ENCODE assay signal across 14 cellular contexts in the genomic region with DNA sequence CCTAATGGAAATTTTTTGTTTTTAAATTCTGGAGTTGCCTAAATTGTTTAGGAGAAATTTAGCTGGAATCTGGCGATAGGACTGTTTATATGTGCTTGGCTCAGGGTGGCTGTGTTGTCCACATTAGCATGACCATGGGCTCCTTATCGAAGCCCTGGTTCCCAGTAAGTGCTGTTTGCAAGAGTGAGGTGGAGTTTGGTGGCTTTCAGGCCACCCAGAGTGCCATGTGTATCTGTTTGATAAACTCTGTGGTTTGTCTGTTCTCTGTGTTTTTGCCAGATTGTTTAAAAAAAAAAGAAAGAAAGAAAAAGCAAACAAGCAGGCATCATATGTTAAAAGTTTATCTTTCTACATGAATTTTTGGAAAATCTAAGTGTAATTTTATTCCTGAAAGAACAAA. TPM values are rescaled to one million over a fixed set of nuclear protein-coding genes. Genes with fewer than 3 reads are reported as not detected.
DNase-seq lines count a peak whose midpoint lies in the region; ATAC-seq, FAIRE-seq and TF ChIP-seq lines count a peak whose summit lies in the region.
"Had no signal": no experiment of that assay in that cellular context is flagged by ENCODE, and none has a peak within 500 bp of the region (broad histone marks: within the 10 kb centered on the region; RNA-seq: fewer than 3 reads in every experiment).

No MANE protein-coding gene starts in this region.

- H2AFZ ChIP-seq in neural progenitor cell (replicated peaks) = no peak overlapping the region

- peak overlapping the region; percentile 74 for H3K4me3 Mint-ChIP-seq in CD8-positive, alpha-beta T cell
- H3K4me3 Mint-ChIP-seq in immature natural killer cell (peak overlapping the region; percentile 60 to 84 (median 81)), neural progenitor cell (no peak overlapping the region)
- H3K4me3 Mint-ChIP-seq: activated CD4-positive, alpha-beta memory T cell treated with anti-CD3 and anti-CD28 coated beads, Interleukin-2, amount 10 ng/mL, durations not matched to agents 7 days and 5 days had no signal

- intact Hi-C loops in CD8-positive, alpha-beta T cell (cut with DNase I, micrococcal nuclease) = loop anchor here in 1 of 2 experiments (5.0 kb wide), 1 partner anchor 49 kb away; no protein-coding TSS in a partner anchor

- H3K27ac Mint-ChIP-seq in CD8-positive, alpha-beta T cell = peak overlapping the region; percentile 72
- H3K27ac Mint-ChIP-seq in immature natural killer cell (peak overlapping the region in 5 of 6 donors; percentile 20 to 84 (median 60)), neural progenitor cell (no peak overlapping the region)
- H3K27ac Mint-ChIP-seq: activated CD4-positive, alpha-beta memory T cell treated with anti-CD3 and anti-CD28 coated beads, Interleukin-2, amount 10 ng/mL, durations not matched to agents 7 days and 5 days had no signal

- peak; percentile 11 for FAIRE-seq in GM19239 (lab: Jason Lieb, UNC)

- H3K79me2 ChIP-seq in neural progenitor cell (ENCODE audit: low read depth) = peaks cover 48% of the 10 kb centered on the region

- POLR2A ChIA-PET in CD8-positive, alpha-beta T cell (lab: Charles Lee) = interaction anchor here (0.6 to 1.1 kb wide), 3 partner anchors 15 to 224 kb away, joined by 3 to 6 read pairs (median 4); no protein-coding TSS in a partner anchor

- peaks cover 27% of the 10 kb centered on the region for H3K36me3 Mint-ChIP-seq in CD8-positive, alpha-beta T cell
- peaks cover 0 to 7% (median 6%) of the 10 kb centered on the region in 3 donors for H3K36me3 Mint-ChIP-seq in immature natural killer cell
- no peaks in the 10 kb centered on the region for H3K36me3 Mint-ChIP-seq in neural progenitor cell

- no peaks in the 10 kb centered on the region for H3K27me3 Mint-ChIP-seq in CD8-positive, alpha-beta T cell (ENCODE audit: low read depth)
- H3K27me3 Mint-ChIP-seq in immature natural killer cell (ENCODE audit: low read depth in 3 of 3) (peaks cover 0 to 2% (median 0%) of the 10 kb centered on the region in 3 donors), neural progenitor cell (ENCODE audit: insufficient read depth, low read depth) (no peaks in the 10 kb centered on the region)
- H3K27me3 Mint-ChIP-seq: activated CD4-positive, alpha-beta memory T cell treated with anti-CD3 and anti-CD28 coated beads, Interleukin-2, amount 10 ng/mL, durations not matched to agents 7 days and 5 days had no signal

- H3K4me1 ChIP-seq in CD8-positive, alpha-beta T cell (ENCODE audit: insufficient read depth, low read length) = peaks cover 73% of the 10 kb centered on the region
- peaks cover 0 to 46% of the 10 kb centered on the region in 2 donors for H3K4me1 ChIP-seq in right atrium auricular region
- peaks cover 11% of the 10 kb centered on the region for H3K4me1 ChIP-seq in neural progenitor cell
- H3K4me1 ChIP-seq: breast epithelium had no signal

- H3F3A ChIP-seq in neural progenitor cell (ENCODE audit: low read depth) = peaks cover under 1% of the 10 kb centered on the region

- H3K9ac ChIP-seq in neural progenitor cell = no peak overlapping the region

- peak in 2 of 7 experiments; percentile 20 to 46 for DNase-seq in CD8-positive, alpha-beta T cell
- DNase-seq in GM19239 (ENCODE audit: insufficient read length, low spot score) (no peak), UCSD-AML1 (lab: John Stamatoyannopoulos, UW; ENCODE audit: unreplicated experiment) (peak; percentile 44), immature natural killer cell (peak; percentile 22 to 36 (median 35)), NCI-H1417 (lab: John Stamatoyannopoulos, UW) (no peak), right atrium auricular region (ENCODE audit: low spot score) (no peak), NCI-H748 (lab: John Stamatoyannopoulos, UW; ENCODE audit: unreplicated experiment) (no peak), neural progenitor cell (ENCODE audit: low spot score) (no peak)
- DNase-seq: activated CD4-positive, alpha-beta memory T cell treated with anti-CD3 and anti-CD28 coated beads, Interleukin-2, amount 10 ng/mL, durations not matched to agents 7 days and 5 days; NCI-H2029; NCI-H69 had no signal

- H3K9me3 ChIP-seq in CD8-positive, alpha-beta T cell (ENCODE audit: low read length) = no peaks in the 10 kb centered on the region
- H3K9me3 ChIP-seq in right atrium auricular region (no peaks in the 10 kb centered on the region), neural progenitor cell (ENCODE audit: low read depth) (no peaks in the 10 kb centered on the region)
- H3K9me3 ChIP-seq: breast epithelium had no signal

- H3K9me3 Mint-ChIP-seq in CD8-positive, alpha-beta T cell = no peaks in the 10 kb centered on the region
- H3K9me3 Mint-ChIP-seq in immature natural killer cell (no peaks in the 10 kb centered on the region), neural progenitor cell (no peaks in the 10 kb centered on the region)
- H3K9me3 Mint-ChIP-seq: activated CD4-positive, alpha-beta memory T cell treated with anti-CD3 and anti-CD28 coated beads, Interleukin-2, amount 10 ng/mL, durations not matched to agents 7 days and 5 days had no signal

- H3K4me1 Mint-ChIP-seq in CD8-positive, alpha-beta T cell (ENCODE audit: low read depth) = peaks cover 92% of the 10 kb centered on the region
- H3K4me1 Mint-ChIP-seq in immature natural killer cell (peaks cover 95 to 100% of the 10 kb centered on the region in 2 donors), neural progenitor cell (peaks cover 4% of the 10 kb centered on the region)

- H3K4me2 ChIP-seq in neural progenitor cell = no peak overlapping the region

- no peaks in the 10 kb centered on the region for H3K27me3 ChIP-seq in CD8-positive, alpha-beta T cell (ENCODE audit: insufficient read depth, low read length)
- H3K27me3 ChIP-seq in right atrium auricular region (no peaks in the 10 kb centered on the region), neural progenitor cell (no peaks in the 10 kb centered on the region)
- H3K27me3 ChIP-seq: breast epithelium had no signal

- CTCF ChIA-PET in CD8-positive, alpha-beta T cell (lab: Charles Lee) = no interaction called here

- TF ChIP-seq CTCF in CD8-positive, alpha-beta T cell (IDR thresholded peaks at IDR 0.05) = no peak
- no peak for TF ChIP-seq CTCF in right atrium auricular region (IDR thresholded peaks at IDR 0.05)
- no peak for TF ChIP-seq CTCF in neural progenitor cell (IDR thresholded peaks at IDR 0.05)

- H3K4me3 ChIP-seq in CD8-positive, alpha-beta T cell (ENCODE audit: low read depth, low read length) = no peak overlapping the region
- no peak overlapping the region for H3K4me3 ChIP-seq in right atrium auricular region
- H3K4me3 ChIP-seq in neural progenitor cell = no peak overlapping the region
- H3K4me3 ChIP-seq: breast epithelium had no signal

- no peaks in the 10 kb centered on the region for H3K36me3 ChIP-seq in CD8-positive, alpha-beta T cell (ENCODE audit: insufficient read depth, low read length)
- H3K36me3 ChIP-seq in right atrium auricular region (no peaks in the 10 kb centered on the region), neural progenitor cell (no peaks in the 10 kb centered on the region)
- H3K36me3 ChIP-seq: breast epithelium had no signal

- H4K20me1 ChIP-seq in neural progenitor cell (ENCODE audit: low read depth) = no peaks in the 10 kb centered on the region

- ATAC-seq in CD8-positive, alpha-beta T cell = peak; percentile 78

- H3K27ac ChIP-seq in CD8-positive, alpha-beta T cell (ENCODE audit: low read depth, low read length) = no peak overlapping the region
- no peak overlapping the region for H3K27ac ChIP-seq in right atrium auricular region
- no peak overlapping the region for H3K27ac ChIP-seq in neural progenitor cell
- H3K27ac ChIP-seq: breast epithelium, C4-2B, RWPE1 had no signal

RNA-seq across cellular contexts. Expression of gene PLCL2, which starts 51.5 kb away (rescaled TPM):
- 10 to 100 TPM; 33.1 to 35.8 TPM for total RNA-seq in CD8-positive, alpha-beta T cell
- polyA plus RNA-seq in immature natural killer cell = 10 to 100 TPM; 56.8 to 85.5 (median 78.9) TPM
- 10 to 100 TPM; 32.4 to 35.2 TPM for total RNA-seq in right atrium auricular region
- 23.7 and 26.4 TPM in 2 replicates for total RNA-seq in neural progenitor cell (ENCODE audit: low replicate concordance)

Comparison
In these comparisons a context has a peak if more than half of its experiments do, and no peak if none do; other contexts are left out.
1. DNase-seq: peak in UCSD-AML1 (single experiment) and immature natural killer cell (3 of 3); none in GM19239 (single experiment), NCI-H1417 (0 of 3), right atrium auricular region (single experiment), NCI-H748 (single experiment) and neural progenitor cell (single experiment).